Comparison of ENCODE assay signal across 1 cellular context in the genomic region with DNA sequence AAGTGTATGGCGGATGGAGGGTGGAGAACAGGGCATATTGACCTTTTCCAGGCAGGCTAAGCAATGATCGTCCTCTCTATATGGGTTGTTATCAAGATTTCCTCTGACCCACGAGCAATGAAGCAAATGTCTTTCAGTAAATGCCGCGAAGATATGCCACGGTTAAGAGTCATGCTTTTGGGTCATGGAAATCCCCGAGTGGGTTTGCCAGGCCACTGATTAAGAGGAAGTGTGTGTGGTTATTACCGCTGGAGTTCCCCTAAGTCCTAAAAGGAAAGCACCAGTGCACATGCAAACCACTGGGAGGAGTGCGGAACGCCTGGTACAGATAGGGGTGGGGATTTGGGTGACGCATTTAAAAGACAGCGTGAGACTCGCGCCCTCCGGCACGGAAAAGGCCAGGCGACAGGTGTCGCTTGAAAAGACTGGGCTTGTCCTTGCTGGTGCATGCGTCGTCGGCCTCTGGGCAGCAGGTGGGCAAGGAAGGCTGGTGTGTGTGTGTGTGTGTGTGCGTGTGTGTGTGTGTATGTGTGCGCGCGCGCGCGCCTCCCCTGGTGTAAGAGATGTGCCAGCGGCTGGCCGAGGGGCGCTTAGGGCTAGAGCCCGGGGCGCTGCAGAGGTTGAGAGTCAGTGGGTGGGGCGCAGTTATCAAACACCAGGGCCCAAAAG.
TF ChIP-seq lines count a peak whose summit lies in the region.

A gene (plus strand): TSS at position 386 of the 669 bp plus-strand sequence. CDS start 7,026 bp downstream, outside the sequence.

TF ChIP-seq in K562, 482 proteins besides CTCF, POLR2A, EP300 and RAD21 (continued from another document):
- TF ChIP-seq, protein P1, sequence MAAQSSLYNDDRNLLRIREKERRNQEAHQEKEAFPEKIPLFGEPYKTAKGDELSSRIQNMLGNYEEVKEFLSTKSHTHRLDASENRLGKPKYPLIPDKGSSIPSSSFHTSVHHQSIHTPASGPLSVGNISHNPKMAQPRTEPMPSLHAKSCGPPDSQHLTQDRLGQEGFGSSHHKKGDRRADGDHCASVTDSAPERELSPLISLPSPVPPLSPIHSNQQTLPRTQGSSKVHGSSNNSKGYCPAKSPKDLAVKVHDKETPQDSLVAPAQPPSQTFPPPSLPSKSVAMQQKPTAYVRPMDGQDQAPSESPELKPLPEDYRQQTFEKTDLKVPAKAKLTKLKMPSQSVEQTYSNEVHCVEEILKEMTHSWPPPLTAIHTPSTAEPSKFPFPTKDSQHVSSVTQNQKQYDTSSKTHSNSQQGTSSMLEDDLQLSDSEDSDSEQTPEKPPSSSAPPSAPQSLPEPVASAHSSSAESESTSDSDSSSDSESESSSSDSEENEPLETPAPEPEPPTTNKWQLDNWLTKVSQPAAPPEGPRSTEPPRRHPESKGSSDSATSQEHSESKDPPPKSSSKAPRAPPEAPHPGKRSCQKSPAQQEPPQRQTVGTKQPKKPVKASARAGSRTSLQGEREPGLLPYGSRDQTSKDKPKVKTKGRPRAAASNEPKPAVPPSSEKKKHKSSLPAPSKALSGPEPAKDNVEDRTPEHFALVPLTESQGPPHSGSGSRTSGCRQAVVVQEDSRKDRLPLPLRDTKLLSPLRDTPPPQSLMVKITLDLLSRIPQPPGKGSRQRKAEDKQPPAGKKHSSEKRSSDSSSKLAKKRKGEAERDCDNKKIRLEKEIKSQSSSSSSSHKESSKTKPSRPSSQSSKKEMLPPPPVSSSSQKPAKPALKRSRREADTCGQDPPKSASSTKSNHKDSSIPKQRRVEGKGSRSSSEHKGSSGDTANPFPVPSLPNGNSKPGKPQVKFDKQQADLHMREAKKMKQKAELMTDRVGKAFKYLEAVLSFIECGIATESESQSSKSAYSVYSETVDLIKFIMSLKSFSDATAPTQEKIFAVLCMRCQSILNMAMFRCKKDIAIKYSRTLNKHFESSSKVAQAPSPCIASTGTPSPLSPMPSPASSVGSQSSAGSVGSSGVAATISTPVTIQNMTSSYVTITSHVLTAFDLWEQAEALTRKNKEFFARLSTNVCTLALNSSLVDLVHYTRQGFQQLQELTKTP (IDR thresholded peaks at IDR 0.05; ENCODE audit: low read depth in 1 of 2, partially characterized antibody in 2 of 2) = no peak
- TF ChIP-seq ZNF551 (CRISPR knock-in tag; IDR thresholded peaks at IDR 0.05) (no peak), ZNF431 (CRISPR knock-in tag; IDR thresholded peaks at IDR 0.05) (no peak), KDM1A (IDR thresholded peaks at IDR 0.05) (no peak), KLF13 (tag; IDR thresholded peaks at IDR 0.05; ENCODE audit: borderline replicate concordance, low read depth) (no peak), ZBED1 (IDR thresholded peaks at IDR 0.05) (no peak), FOXA1 (IDR thresholded peaks at IDR 0.05; ENCODE audit: borderline replicate concordance) (no peak), STAG1 (CRISPR knock-in tag; IDR thresholded peaks at IDR 0.05; ENCODE audit: borderline replicate concordance) (no peak)
- TF ChIP-seq, protein P2, sequence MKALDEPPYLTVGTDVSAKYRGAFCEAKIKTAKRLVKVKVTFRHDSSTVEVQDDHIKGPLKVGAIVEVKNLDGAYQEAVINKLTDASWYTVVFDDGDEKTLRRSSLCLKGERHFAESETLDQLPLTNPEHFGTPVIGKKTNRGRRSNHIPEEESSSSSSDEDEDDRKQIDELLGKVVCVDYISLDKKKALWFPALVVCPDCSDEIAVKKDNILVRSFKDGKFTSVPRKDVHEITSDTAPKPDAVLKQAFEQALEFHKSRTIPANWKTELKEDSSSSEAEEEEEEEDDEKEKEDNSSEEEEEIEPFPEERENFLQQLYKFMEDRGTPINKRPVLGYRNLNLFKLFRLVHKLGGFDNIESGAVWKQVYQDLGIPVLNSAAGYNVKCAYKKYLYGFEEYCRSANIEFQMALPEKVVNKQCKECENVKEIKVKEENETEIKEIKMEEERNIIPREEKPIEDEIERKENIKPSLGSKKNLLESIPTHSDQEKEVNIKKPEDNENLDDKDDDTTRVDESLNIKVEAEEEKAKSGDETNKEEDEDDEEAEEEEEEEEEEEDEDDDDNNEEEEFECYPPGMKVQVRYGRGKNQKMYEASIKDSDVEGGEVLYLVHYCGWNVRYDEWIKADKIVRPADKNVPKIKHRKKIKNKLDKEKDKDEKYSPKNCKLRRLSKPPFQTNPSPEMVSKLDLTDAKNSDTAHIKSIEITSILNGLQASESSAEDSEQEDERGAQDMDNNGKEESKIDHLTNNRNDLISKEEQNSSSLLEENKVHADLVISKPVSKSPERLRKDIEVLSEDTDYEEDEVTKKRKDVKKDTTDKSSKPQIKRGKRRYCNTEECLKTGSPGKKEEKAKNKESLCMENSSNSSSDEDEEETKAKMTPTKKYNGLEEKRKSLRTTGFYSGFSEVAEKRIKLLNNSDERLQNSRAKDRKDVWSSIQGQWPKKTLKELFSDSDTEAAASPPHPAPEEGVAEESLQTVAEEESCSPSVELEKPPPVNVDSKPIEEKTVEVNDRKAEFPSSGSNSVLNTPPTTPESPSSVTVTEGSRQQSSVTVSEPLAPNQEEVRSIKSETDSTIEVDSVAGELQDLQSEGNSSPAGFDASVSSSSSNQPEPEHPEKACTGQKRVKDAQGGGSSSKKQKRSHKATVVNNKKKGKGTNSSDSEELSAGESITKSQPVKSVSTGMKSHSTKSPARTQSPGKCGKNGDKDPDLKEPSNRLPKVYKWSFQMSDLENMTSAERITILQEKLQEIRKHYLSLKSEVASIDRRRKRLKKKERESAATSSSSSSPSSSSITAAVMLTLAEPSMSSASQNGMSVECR (CRISPR knock-in tag; IDR thresholded peaks at IDR 0.05) = peak; percentile 38; the same call in 1 of the 2 replicates
- TF ChIP-seq, protein P3, sequence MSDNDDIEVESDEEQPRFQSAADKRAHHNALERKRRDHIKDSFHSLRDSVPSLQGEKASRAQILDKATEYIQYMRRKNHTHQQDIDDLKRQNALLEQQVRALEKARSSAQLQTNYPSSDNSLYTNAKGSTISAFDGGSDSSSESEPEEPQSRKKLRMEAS (CRISPR knock-in tag; IDR thresholded peaks at IDR 0.05) = peak; percentile 77
